In genomic region chr9:130128251-130128650, GRCh38 we compare ENCODE assay signal across 7 cellular contexts. TPM values are rescaled to one million over a fixed set of nuclear protein-coding genes. Genes with fewer than 3 reads are reported as not detected.
DNase-seq lines count a peak whose midpoint lies in the region; ATAC-seq and TF ChIP-seq lines count a peak whose summit lies in the region.

No MANE protein-coding gene starts in this region.

- H3K4me3 ChIP-seq in NB4 (ENCODE audit: low read depth, low read length) (peak overlapping the region; percentile 35), right cardiac atrium (ENCODE audit: low read length) (no peak overlapping the region)

- TF ChIP-seq POLR2A in NB4 (IDR thresholded peaks at IDR 0.05; ENCODE audit: extremely low read depth, insufficient read length), result no peak

- intact Hi-C loops in right cardiac atrium (cut with DNase I), result no loop called here

- no peak for TF ChIP-seq CTCF in NB4 (IDR thresholded peaks at IDR 0.05; ENCODE audit: low read depth, low read length)

- no peaks in the 10 kb centered on the region for H3K4me1 ChIP-seq in right cardiac atrium (ENCODE audit: control insufficient read depth, insufficient read depth, low read length)

- DNase-seq in NB4 (ENCODE audit: low read depth) (peak; percentile 89), activated T-cell treated with anti-CD3 and anti-CD28 coated beads for 4 hours (peak; percentile 53), right cardiac atrium (no peak), SHP77 (lab: John Stamatoyannopoulos, UW) (no peak), AG08395 (ENCODE audit: low spot score) (no peak)
- DNase-seq in stimulated activated CD4-positive, alpha-beta T cell treated with anti-CD3 and anti-CD28 coated beads, TNF-alpha, amount 100 ng/mL, for 48 hours (ENCODE audit: low read depth in 3 of 3), result peak; percentile 37 to 59 (median 48)

- 61% methylated on average over 6 of the region's 6 CpGs for WGBS in right cardiac atrium

- peak overlapping the region; percentile 73 for H3K27ac ChIP-seq in right cardiac atrium (ENCODE audit: low read length)

- H3K9me3 ChIP-seq in right cardiac atrium (ENCODE audit: control insufficient read depth, low read length), result no peaks in the 10 kb centered on the region

- peak; percentile 59 for ATAC-seq in GM21423 (IDR thresholded peaks at IDR 0.05; ENCODE audit: unreplicated experiment)
- ATAC-seq in right cardiac atrium, result peak in 1 of 2 donors; percentile 43

- no peaks in the 10 kb centered on the region for H3K27me3 ChIP-seq in right cardiac atrium (ENCODE audit: control insufficient read depth, insufficient read depth)

RNA-seq across cellular contexts. Expression of gene NCS1, which starts 44.0 kb away (rescaled TPM):
- total RNA-seq in right cardiac atrium, result 10 to 100 TPM; 16.6 to 46.9 (median 19.0) TPM
- 9.3 TPM for polyA plus RNA-seq in right cardiac atrium

Comparison
In these comparisons a context has a peak if more than half of its experiments do, and no peak if none do; other contexts are left out.
1. DNase-seq: peak in NB4 (single experiment), activated T-cell treated with anti-CD3 and anti-CD28 coated beads for 4 hours (single experiment) and stimulated activated CD4-positive, alpha-beta T cell treated with anti-CD3 and anti-CD28 coated beads, TNF-alpha, amount 100 ng/mL, for 48 hours (3 of 3); none in right cardiac atrium (0 of 3), SHP77 (0 of 2) and AG08395 (single experiment).